ENCODE assay signal across 8 cellular contexts in the genomic region with DNA sequence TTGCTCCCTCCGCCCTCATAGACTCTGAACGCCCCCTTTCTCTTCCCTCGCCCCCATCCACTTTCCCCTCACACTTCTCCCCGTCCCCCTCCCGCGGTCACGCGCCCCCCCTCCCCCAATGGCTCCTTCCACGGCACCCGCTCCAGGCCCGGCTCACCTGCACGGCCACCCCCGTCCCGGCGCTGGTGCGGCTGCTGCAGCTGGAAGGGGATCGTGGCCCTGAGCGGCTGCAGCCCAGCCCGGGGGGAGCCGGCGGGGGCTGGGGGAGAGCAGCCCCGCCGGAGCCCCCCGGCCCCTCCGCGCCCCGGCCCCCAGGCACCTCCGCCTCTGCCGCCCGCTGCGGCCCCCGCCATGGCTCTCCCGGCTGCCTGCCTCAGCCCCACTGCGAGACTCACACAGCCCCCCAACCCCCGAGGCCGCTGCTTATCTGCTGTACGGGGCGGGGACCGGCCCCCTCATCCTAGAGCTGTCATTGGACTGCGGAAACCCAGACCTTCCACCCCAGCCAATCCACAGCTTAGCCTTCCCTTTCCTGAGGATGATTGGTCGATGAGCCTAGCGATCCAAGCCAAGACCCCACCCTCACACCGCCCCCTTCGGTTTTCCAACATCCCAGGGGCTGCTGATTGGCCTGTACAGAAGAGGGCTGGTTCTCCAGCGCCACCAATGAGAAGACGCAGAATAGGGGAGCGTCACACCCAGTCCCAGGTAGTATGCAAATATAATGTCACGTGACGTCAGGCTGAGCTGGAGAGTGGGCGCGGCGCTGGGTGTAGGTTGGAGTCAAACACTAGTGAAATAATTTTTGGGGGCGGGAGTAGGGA. TPM values are rescaled to one million over a fixed set of nuclear protein-coding genes. Genes with fewer than 3 reads are reported as not detected.
DNase-seq lines count a peak whose midpoint lies in the region; ATAC-seq and TF ChIP-seq lines count a peak whose summit lies in the region.

A gene with protein sequence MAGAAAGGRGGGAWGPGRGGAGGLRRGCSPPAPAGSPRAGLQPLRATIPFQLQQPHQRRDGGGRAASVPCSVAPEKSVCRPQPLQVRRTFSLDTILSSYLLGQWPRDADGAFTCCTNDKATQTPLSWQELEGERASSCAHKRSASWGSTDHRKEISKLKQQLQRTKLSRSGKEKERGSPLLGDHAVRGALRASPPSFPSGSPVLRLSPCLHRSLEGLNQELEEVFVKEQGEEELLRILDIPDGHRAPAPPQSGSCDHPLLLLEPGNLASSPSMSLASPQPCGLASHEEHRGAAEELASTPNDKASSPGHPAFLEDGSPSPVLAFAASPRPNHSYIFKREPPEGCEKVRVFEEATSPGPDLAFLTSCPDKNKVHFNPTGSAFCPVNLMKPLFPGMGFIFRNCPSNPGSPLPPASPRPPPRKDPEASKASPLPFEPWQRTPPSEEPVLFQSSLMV (minus strand): TSS at position 397 of the 824 bp plus-strand sequence. CDS start 44 bp downstream, at position 353.

- peaks cover 3% of the 10 kb centered on the region for H3K36me3 Mint-ChIP-seq in activated T-helper 2 cell treated with anti-CD3 and anti-CD28 coated beads, Interferon-gamma antibody, Interleukin-2, Interleukin-4, amounts not matched to agents 10 μg/mL and 5 μg/mL and 100 μg/mL, durations not matched to agents 14 hours and 24 hours and 36 hours (ENCODE audit: low read depth)
- H3K36me3 Mint-ChIP-seq in nephron (ENCODE audit: low read depth), result no peaks in the 10 kb centered on the region

- H3K4me3 ChIP-seq in H7 (ENCODE audit: insufficient read depth, low read depth, low read length) (peak within 1 kb of the TSS; percentile 81), fibroblast of the aortic adventitia (ENCODE audit: low read depth, low read length) (peak within 1 kb of the TSS; percentile 77)

- peaks cover 5% of the 10 kb centered on the region; the same call in 1 of the 2 replicates for H3K27me3 ChIP-seq in H7 (ENCODE audit: control insufficient read depth, insufficient read depth, low read length)

- peaks cover 26% of the 10 kb centered on the region for H3K27me3 Mint-ChIP-seq in activated T-helper 2 cell treated with anti-CD3 and anti-CD28 coated beads, Interferon-gamma antibody, Interleukin-2, Interleukin-4, amounts not matched to agents 10 μg/mL and 5 μg/mL and 100 μg/mL, durations not matched to agents 14 hours and 24 hours and 36 hours (ENCODE audit: low read depth)
- H3K27me3 Mint-ChIP-seq in nephron (ENCODE audit: low read depth), result peaks cover 22% of the 10 kb centered on the region

- TF ChIP-seq CTCF in fibroblast of the aortic adventitia (IDR thresholded peaks at IDR 0.05; ENCODE audit: insufficient read depth, low read length) (no peak), nephron (IDR thresholded peaks at IDR 0.05; ENCODE audit: unreplicated experiment in 3 of 3) (no peak)

- no peaks in the 10 kb centered on the region for H3K36me3 ChIP-seq in H7 (replicated peaks; ENCODE audit: control insufficient read depth, insufficient read depth, low read length)

- TF ChIP-seq POLR2A in Raji (IDR thresholded peaks at IDR 0.05; ENCODE audit: insufficient read depth, low read depth, low read length), result peak; percentile 79

- H3K9me3 Mint-ChIP-seq in activated T-helper 2 cell treated with anti-CD3 and anti-CD28 coated beads, Interferon-gamma antibody, Interleukin-2, Interleukin-4, amounts not matched to agents 10 μg/mL and 5 μg/mL and 100 μg/mL, durations not matched to agents 14 hours and 24 hours and 36 hours, result no peaks in the 10 kb centered on the region
- H3K9me3 Mint-ChIP-seq in nephron, result no peaks in the 10 kb centered on the region

- H3K4me3 Mint-ChIP-seq in activated T-helper 2 cell treated with anti-CD3 and anti-CD28 coated beads, Interferon-gamma antibody, Interleukin-2, Interleukin-4, amounts not matched to agents 10 μg/mL and 5 μg/mL and 100 μg/mL, durations not matched to agents 14 hours and 24 hours and 36 hours (ENCODE audit: low read depth), result peak within 1 kb of the TSS; percentile 92
- H3K4me3 Mint-ChIP-seq in nephron, result peak within 1 kb of the TSS; percentile 98 to 99 (median 99)

- H3K27ac Mint-ChIP-seq in activated T-helper 2 cell treated with anti-CD3 and anti-CD28 coated beads, Interferon-gamma antibody, Interleukin-2, Interleukin-4, amounts not matched to agents 10 μg/mL and 5 μg/mL and 100 μg/mL, durations not matched to agents 14 hours and 24 hours and 36 hours, result peak within 1 kb of the TSS; percentile 87
- H3K27ac Mint-ChIP-seq in nephron, result peak within 1 kb of the TSS; percentile 47 to 82 (median 56)

- peaks cover 43% of the 10 kb centered on the region for H3K4me1 Mint-ChIP-seq in activated T-helper 2 cell treated with anti-CD3 and anti-CD28 coated beads, Interferon-gamma antibody, Interleukin-2, Interleukin-4, amounts not matched to agents 10 μg/mL and 5 μg/mL and 100 μg/mL, durations not matched to agents 14 hours and 24 hours and 36 hours (ENCODE audit: low read depth)
- H3K4me1 Mint-ChIP-seq in nephron, result peaks cover 41% of the 10 kb centered on the region

- intact Hi-C loops in activated T-helper 2 cell treated with anti-CD3 and anti-CD28 coated beads, Interferon-gamma antibody, Interleukin-2, Interleukin-4, amounts not matched to agents 10 μg/mL and 5 μg/mL and 100 μg/mL, durations not matched to agents 14 hours and 24 hours and 36 hours (cut with micrococcal nuclease), result loop anchor here (1.0 to 5.0 kb wide), 3 partner anchors 15 to 197 kb away; a partner anchor contains a TSS

- DNase-seq in ELR (ENCODE audit: low read depth) (peak; percentile 95), H7 (peak; percentile 99), M059J (ENCODE audit: low read depth) (peak; percentile 98), fibroblast of the aortic adventitia (ENCODE audit: low read depth) (peak; percentile 95)
- peak; percentile 97 for DNase-seq in activated T-helper 2 cell treated with anti-CD3 and anti-CD28 coated beads, Interferon-gamma antibody, Interleukin-2, Interleukin-4, amounts not matched to agents 10 μg/mL and 5 μg/mL and 100 μg/mL, durations not matched to agents 14 hours and 24 hours and 36 hours (ENCODE audit: low spot score)
- peak; percentile 93 for DNase-seq in stimulated activated naive CD8-positive, alpha-beta T cell treated with anti-CD3 and anti-CD28 coated beads, Interleukin-15, Interleukin-2, amounts not matched to agents 100 U/mL and 50 U/mL, for 24 hours

- peak; percentile 96 for ATAC-seq in stimulated activated naive CD8-positive, alpha-beta T cell treated with anti-CD3 and anti-CD28 coated beads, Interleukin-15, Interleukin-2, amounts not matched to agents 100 U/mL and 50 U/mL, for 24 hours

RNA-seq across cellular contexts. Expression of the gene that starts here (rescaled TPM):
- 21.8 and 24.3 TPM in 2 replicates for total RNA-seq in H7 (2014; rRNA removed; shearing (Covaris generic))
- 10.5 and 12.3 TPM in 2 replicates for total RNA-seq in M059J (2014; rRNA removed; shearing (Covaris generic))
- 12.2 and 15.8 TPM in 2 replicates for total RNA-seq in activated T-helper 2 cell treated with anti-CD3 and anti-CD28 coated beads, Interferon-gamma antibody, Interleukin-2, Interleukin-4, amounts not matched to agents 10 μg/mL and 5 μg/mL and 100 μg/mL, durations not matched to agents 14 hours and 24 hours and 36 hours
- total RNA-seq in fibroblast of the aortic adventitia (ENCODE audit: low replicate concordance), result 1.1 TPM in 2 replicates

Comparison
In these comparisons a context has a peak if more than half of its experiments do, and no peak if none do; other contexts are left out.
1. Peak in every context shown above with its lines: DNase-seq, ATAC-seq and H3K4me3 ChIP-seq.